1 cellular context compared by ENCODE assay signal in genomic region chr11:34605481-34606325, GRCh38.
TF ChIP-seq lines count a peak whose summit lies in the region.

No MANE protein-coding gene starts in this region.

TF ChIP-seq in HepG2, 621 proteins besides CTCF, POLR2A, EP300 and RAD21:
- 0 out of 2 replicates have a peak, but pooled peaks have one; percentile 20 for TF ChIP-seq ZNF788 (CRISPR knock-in tag; IDR thresholded peaks at IDR 0.05; ENCODE audit: borderline replicate concordance)
- no peak for TF ChIP-seq HOXA5 (CRISPR knock-in tag; IDR thresholded peaks at IDR 0.05)
TF ChIP-seq in HepG2: peak in this region for 1.
